In genomic region chr1:154716012-154716411, GRCh38 we compare ENCODE assay signal across 15 cellular contexts.
DNase-seq lines count a peak whose midpoint lies in the region; ATAC-seq and TF ChIP-seq lines count a peak whose summit lies in the region.
"Had no signal": no experiment of that assay in that cellular context is flagged by ENCODE, and none has a peak within 500 bp of the region (broad histone marks: within the 10 kb centered on the region; RNA-seq: fewer than 3 reads in every experiment).

No MANE protein-coding gene starts in this region.

- no peaks in the 10 kb centered on the region for H3K79me2 ChIP-seq in neural cell (replicated peaks; ENCODE audit: insufficient read depth, low read length)

- no peak for TF ChIP-seq RAD21 in neural cell (conservative IDR thresholded peaks at IDR 0.05)

- H3K27me3 ChIP-seq in neural cell (ENCODE audit: insufficient read depth, low read depth, low read length) (no peaks in the 10 kb centered on the region), SJCRH30 (no peaks in the 10 kb centered on the region)

- H3K4me2 ChIP-seq in neural cell (ENCODE audit: low read length) = peak overlapping the region; percentile 1
- H3K4me2 ChIP-seq: GM23338 had no signal

- H3K9me3 ChIP-seq in neural cell (ENCODE audit: low read length) = no peaks in the 10 kb centered on the region
- no peaks in the 10 kb centered on the region for H3K9me3 ChIP-seq in SJCRH30 (replicated peaks)

- H3F3A ChIP-seq in neural cell (ENCODE audit: insufficient read depth, low read length, poor library complexity, severe bottlenecking) = no peaks in the 10 kb centered on the region

- H3K4me3 Mint-ChIP-seq in central memory CD8-positive, alpha-beta T cell = peak overlapping the region; percentile 52
- H3K4me3 Mint-ChIP-seq: activated T-cell treated with anti-CD3 and anti-CD28 coated beads, Interleukin-2, amount 50 U/mL, for 24 hours; GM23338 had no signal

- peaks cover 26% of the 10 kb centered on the region for H3K4me1 Mint-ChIP-seq in central memory CD8-positive, alpha-beta T cell
- H3K4me1 Mint-ChIP-seq: GM23338 had no signal

- peak overlapping the region; percentile 40 for H3K9ac ChIP-seq in neural cell (ENCODE audit: low read length)

- H2AFZ ChIP-seq in neural cell (ENCODE audit: low read depth, low read length) = no peak overlapping the region
- H2AFZ ChIP-seq: GM23338 had no signal

- peak overlapping the region; percentile 80 for H3K27ac Mint-ChIP-seq in central memory CD8-positive, alpha-beta T cell (ENCODE audit: low read depth)
- H3K27ac Mint-ChIP-seq: activated T-cell treated with anti-CD3 and anti-CD28 coated beads, Interleukin-2, amount 50 U/mL, for 24 hours; GM23338 had no signal

- H3K4me3 ChIP-seq in neural cell (ENCODE audit: low read length) = peak overlapping the region; percentile 16
- no peak overlapping the region for H3K4me3 ChIP-seq in SJCRH30
- H3K4me3 ChIP-seq: GM23338, skin epidermis had no signal

- DNase-seq in ELR (ENCODE audit: low read depth) (peak; percentile 20), NCI-H82 (lab: John Stamatoyannopoulos, UW) (peak; percentile 79), NCI-H1930 (lab: John Stamatoyannopoulos, UW) (no peak), mesenteric fat pad (ENCODE audit: low spot score) (no peak), SJCRH30 (no peak), kidney glomerular epithelial cell (lab: John Stamatoyannopoulos, UW) (no peak)
- peak in 1 of 2 donors; percentile 54 for DNase-seq in central memory CD8-positive, alpha-beta T cell (ENCODE audit: low spot score in 2 of 2)
- DNase-seq: activated T-cell treated with anti-CD3 and anti-CD28 coated beads, Interleukin-2, amount 50 U/mL, for 24 hours; DMS79; foreskin melanocyte; NCI-H526 treated with DMSO at 0.1 percent for 48 hours; T-helper 9 cell had no signal

- H3K27ac ChIP-seq in neural cell (ENCODE audit: low read length) (peak overlapping the region; percentile 81), SJCRH30 (no peak overlapping the region)

- H3K36me3 ChIP-seq in neural cell (ENCODE audit: insufficient read depth, low read length) = no peaks in the 10 kb centered on the region
- peaks cover 17% of the 10 kb centered on the region for H3K36me3 ChIP-seq in SJCRH30

- H3K27me3 Mint-ChIP-seq in central memory CD8-positive, alpha-beta T cell = no peaks in the 10 kb centered on the region
- H3K27me3 Mint-ChIP-seq: activated T-cell treated with anti-CD3 and anti-CD28 coated beads, Interleukin-2, amount 50 U/mL, for 24 hours had no signal

- H3K36me3 Mint-ChIP-seq in central memory CD8-positive, alpha-beta T cell (ENCODE audit: insufficient read depth) = no peaks in the 10 kb centered on the region

- H3K9me3 Mint-ChIP-seq in central memory CD8-positive, alpha-beta T cell = no peaks in the 10 kb centered on the region
- H3K9me3 Mint-ChIP-seq: activated T-cell treated with anti-CD3 and anti-CD28 coated beads, Interleukin-2, amount 50 U/mL, for 24 hours; GM23338 had no signal

- TF ChIP-seq EP300 in neural cell (conservative IDR thresholded peaks at IDR 0.05; ENCODE audit: poor library complexity, severe bottlenecking) = peak; percentile 62

- no peaks in the 10 kb centered on the region for H4K20me1 ChIP-seq in neural cell (ENCODE audit: insufficient read depth)

- TF ChIP-seq CTCF in neural cell (IDR thresholded peaks at IDR 0.05; ENCODE audit: poor library complexity, severe bottlenecking) = no peak

- H3K9me2 ChIP-seq in neural cell (ENCODE audit: insufficient read depth, low read length) = no peaks in the 10 kb centered on the region

- ATAC-seq in central memory CD8-positive, alpha-beta T cell (replicated peaks; ENCODE audit: extremely low read depth, poor library complexity, severe bottlenecking) = peak; percentile 100
- ATAC-seq: GM23338 had no signal

- H3K4me1 ChIP-seq in SJCRH30 = no peaks in the 10 kb centered on the region

TF ChIP-seq in neural cell, 6 proteins besides CTCF, POLR2A, EP300 and RAD21:
- TF ChIP-seq REST (IDR thresholded peaks at IDR 0.05; ENCODE audit: borderline replicate concordance) (no peak), TAF1 (IDR thresholded peaks at IDR 0.05; ENCODE audit: low read depth) (no peak), SMC3 (conservative IDR thresholded peaks at IDR 0.05; ENCODE audit: poor library complexity) (no peak), POLR2AphosphoS5 (IDR thresholded peaks at IDR 0.05) (peak; percentile 73), EZH2 (IDR thresholded peaks at IDR 0.05; ENCODE audit: borderline replicate concordance, insufficient read depth, low read length, poor library complexity, severe bottlenecking) (no peak), MXI1 (conservative IDR thresholded peaks at IDR 0.05; ENCODE audit: poor library complexity, severe bottlenecking) (peak; percentile 19)

Comparison
In these comparisons a context has a peak if more than half of its experiments do, and no peak if none do; other contexts are left out.
1. DNase-seq: peak in ELR (single experiment) and NCI-H82 (single experiment); none in NCI-H1930 (0 of 2), mesenteric fat pad (single experiment), SJCRH30 (0 of 2) and kidney glomerular epithelial cell (single experiment).